In genomic region chr6:111872521-111873177, GRCh38 we compare ENCODE assay signal across 8 cellular contexts. TPM values are rescaled to one million over a fixed set of nuclear protein-coding genes. Genes with fewer than 3 reads are reported as not detected.
DNase-seq lines count a peak whose midpoint lies in the region; ATAC-seq and TF ChIP-seq lines count a peak whose summit lies in the region.

No MANE protein-coding gene starts in this region.

- H3K27ac ChIP-seq in HEK293 (ENCODE audit: extremely low read depth, low read depth, low read length): peak overlapping the region; percentile 93
- peak overlapping the region; percentile 81 to 84 for H3K27ac ChIP-seq in esophagus (ENCODE audit: low read depth in 2 of 2, low read length in 1 of 2)

- ATAC-seq in naive thymus-derived CD8-positive, alpha-beta T cell: peak; percentile 18 to 28
- ATAC-seq in stimulated activated naive CD8-positive, alpha-beta T cell treated with anti-CD3 and anti-CD28 coated beads, Interleukin-15, amount 100 ng/mL, for 72 hours: peak; percentile 50

- H3K9me3 Mint-ChIP-seq in naive thymus-derived CD8-positive, alpha-beta T cell: no peaks in the 10 kb centered on the region
- no peaks in the 10 kb centered on the region for H3K9me3 Mint-ChIP-seq in stimulated activated naive CD8-positive, alpha-beta T cell treated with anti-CD3 and anti-CD28 coated beads, Interleukin-15, amount 100 ng/mL, for 72 hours

- 1% methylated on average over 22 to 78 of the region's 78 CpGs for WGBS in esophagus, 2 donors

- POLR2A ChIA-PET in HEK293 (lab: Yijun Ruan, JAX): interaction anchor here (0.7 to 2.0 kb wide), 10 partner anchors 8 to 163 kb away, joined by 3 to 10 read pairs (median 4); no protein-coding TSS in a partner anchor
- POLR2A ChIA-PET in naive thymus-derived CD8-positive, alpha-beta T cell (lab: Charles Lee): interaction anchor here (0.9 to 1.8 kb wide), 16 partner anchors 29 to 171 kb away, joined by 3 to 22 read pairs (median 3); no protein-coding TSS in a partner anchor

- CTCF ChIA-PET in HEK293 (lab: Yijun Ruan, JAX): interaction anchor here (0.9 to 1.6 kb wide), 3 partner anchors 125 to 178 kb away, joined by 4 to 5 read pairs (median 4); no protein-coding TSS in a partner anchor

- peak; percentile 38; the same call in 1 of the 2 replicates for TF ChIP-seq CTCF in HEK293 (tag by site-specific recombination; IDR thresholded peaks at IDR 0.05)

- no peaks in the 10 kb centered on the region for H3K36me3 ChIP-seq in HEK293 (ENCODE audit: control insufficient read depth in 2 of 2, insufficient read depth in 1 of 2, low read length in 2 of 2)
- H3K36me3 ChIP-seq in esophagus (ENCODE audit: control insufficient read depth in 2 of 2, insufficient read depth in 2 of 2, low read length in 1 of 2): no peaks in the 10 kb centered on the region

- H3K4me1 ChIP-seq in HEK293 (ENCODE audit: control insufficient read depth, insufficient read depth, low read length): peaks cover 11% of the 10 kb centered on the region
- peaks cover 0 to 3% of the 10 kb centered on the region in 2 donors for H3K4me1 ChIP-seq in esophagus (ENCODE audit: control insufficient read depth in 2 of 2, insufficient read depth in 2 of 2, low read length in 1 of 2)

- H3K4me1 Mint-ChIP-seq in naive thymus-derived CD8-positive, alpha-beta T cell: peaks cover 38 to 63% (median 49%) of the 10 kb centered on the region in 4 donors
- peaks cover 37% of the 10 kb centered on the region for H3K4me1 Mint-ChIP-seq in stimulated activated naive CD8-positive, alpha-beta T cell treated with anti-CD3 and anti-CD28 coated beads, Interleukin-15, amount 100 ng/mL, for 72 hours

- H3K4me3 Mint-ChIP-seq in naive thymus-derived CD8-positive, alpha-beta T cell: peak overlapping the region; percentile 86 to 100 (median 97)
- peak overlapping the region; percentile 85 to 99 for H3K4me3 Mint-ChIP-seq in stimulated activated naive CD8-positive, alpha-beta T cell treated with anti-CD3 and anti-CD28 coated beads, Interleukin-15, amount 100 ng/mL, for 72 hours

- no peaks in the 10 kb centered on the region for H3K27me3 Mint-ChIP-seq in naive thymus-derived CD8-positive, alpha-beta T cell
- no peaks in the 10 kb centered on the region for H3K27me3 Mint-ChIP-seq in stimulated activated naive CD8-positive, alpha-beta T cell treated with anti-CD3 and anti-CD28 coated beads, Interleukin-15, amount 100 ng/mL, for 72 hours

- no peaks in the 10 kb centered on the region for H3K9me3 ChIP-seq in HEK293 (ENCODE audit: control insufficient read depth, insufficient read depth, low read depth, low read length)
- no peaks in the 10 kb centered on the region for H3K9me3 ChIP-seq in esophagus (ENCODE audit: control insufficient read depth in 2 of 2, insufficient read depth in 1 of 2, low read depth in 1 of 2, low read length in 1 of 2)

- H3K4me3 ChIP-seq in GM08714 (ENCODE audit: low read length) (peak overlapping the region; percentile 83), HEK293 (ENCODE audit: low read depth, low read length) (peak overlapping the region; percentile 83), esophagus (ENCODE audit: low read depth in 1 of 2, low read length in 2 of 2) (peak overlapping the region; percentile 59 to 67)

- DNase-seq in NCI-H146 treated with DMSO at 0.1 percent for 48 hours (lab: John Stamatoyannopoulos, UW; ENCODE audit: unreplicated experiment): peak; percentile 78
- DNase-seq in activated CD8-positive, alpha-beta memory T cell treated with anti-CD3 and anti-CD28 coated beads, Interleukin-2, amount 50 U/mL, for 48 hours: peak; percentile 81
- peak; percentile 43 to 76 (median 66) for DNase-seq in naive thymus-derived CD8-positive, alpha-beta T cell
- peak; percentile 80 to 81 for DNase-seq in stimulated activated naive CD8-positive, alpha-beta T cell treated with anti-CD3 and anti-CD28 coated beads, Interleukin-15, amount 100 ng/mL, for 72 hours
- DNase-seq in SKM-1 treated with dmso at 0.1 percent for 144 hours (lab: John Stamatoyannopoulos, UW; ENCODE audit: unreplicated experiment): no peak

- no peaks in the 10 kb centered on the region for H3K27me3 ChIP-seq in esophagus (ENCODE audit: control insufficient read depth in 1 of 2, insufficient read depth in 2 of 2, low read length in 2 of 2)

- peak overlapping the region; percentile 89 to 98 (median 96) for H3K27ac Mint-ChIP-seq in naive thymus-derived CD8-positive, alpha-beta T cell
- H3K27ac Mint-ChIP-seq in stimulated activated naive CD8-positive, alpha-beta T cell treated with anti-CD3 and anti-CD28 coated beads, Interleukin-15, amount 100 ng/mL, for 72 hours: peak overlapping the region; percentile 95 to 99

- peaks cover 0 to 4% (median 2%) of the 10 kb centered on the region in 3 donors for H3K36me3 Mint-ChIP-seq in naive thymus-derived CD8-positive, alpha-beta T cell

TF ChIP-seq in HEK293, 187 proteins besides CTCF, POLR2A, EP300 and RAD21 (continues in another document):
- TF ChIP-seq, protein P1, sequence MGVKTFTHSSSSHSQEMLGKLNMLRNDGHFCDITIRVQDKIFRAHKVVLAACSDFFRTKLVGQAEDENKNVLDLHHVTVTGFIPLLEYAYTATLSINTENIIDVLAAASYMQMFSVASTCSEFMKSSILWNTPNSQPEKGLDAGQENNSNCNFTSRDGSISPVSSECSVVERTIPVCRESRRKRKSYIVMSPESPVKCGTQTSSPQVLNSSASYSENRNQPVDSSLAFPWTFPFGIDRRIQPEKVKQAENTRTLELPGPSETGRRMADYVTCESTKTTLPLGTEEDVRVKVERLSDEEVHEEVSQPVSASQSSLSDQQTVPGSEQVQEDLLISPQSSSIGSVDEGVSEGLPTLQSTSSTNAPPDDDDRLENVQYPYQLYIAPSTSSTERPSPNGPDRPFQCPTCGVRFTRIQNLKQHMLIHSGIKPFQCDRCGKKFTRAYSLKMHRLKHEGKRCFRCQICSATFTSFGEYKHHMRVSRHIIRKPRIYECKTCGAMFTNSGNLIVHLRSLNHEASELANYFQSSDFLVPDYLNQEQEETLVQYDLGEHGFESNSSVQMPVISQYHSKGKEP (tag by site-specific recombination; IDR thresholded peaks at IDR 0.05): 0 out of 2 replicates have a peak, but pooled peaks have one; percentile 39
- TF ChIP-seq FEZF1 (tag by site-specific recombination; IDR thresholded peaks at IDR 0.05): peak; percentile 68; the same call in 1 of the 2 replicates
- no peak for TF ChIP-seq SALL2 (tag by site-specific recombination; IDR thresholded peaks at IDR 0.05; ENCODE audit: borderline replicate concordance)
- TF ChIP-seq ZNF24 (tag by site-specific recombination; IDR thresholded peaks at IDR 0.05): peak; percentile 71; the same call in 1 of the 2 replicates
- TF ChIP-seq ZNF302 (tag by site-specific recombination; IDR thresholded peaks at IDR 0.05; ENCODE audit: low read depth): no peak
- TF ChIP-seq ZBTB1 (tag by site-specific recombination; IDR thresholded peaks at IDR 0.05): 0 out of 2 replicates have a peak, but pooled peaks have one; percentile 22
- TF ChIP-seq HOXD13 (CRISPR knock-in tag; IDR thresholded peaks at IDR 0.05; ENCODE audit: borderline replicate concordance): no peak
- TF ChIP-seq ZNF416 (tag by site-specific recombination; IDR thresholded peaks at IDR 0.05): no peak
- no peak for TF ChIP-seq ZNF791 (tag by site-specific recombination; IDR thresholded peaks at IDR 0.05)
- TF ChIP-seq ZNF670 (tag by site-specific recombination; IDR thresholded peaks at IDR 0.05; ENCODE audit: low read depth): no peak
- TF ChIP-seq ZNF37A (tag by site-specific recombination; IDR thresholded peaks at IDR 0.05): no peak
- no peak for TF ChIP-seq ZNF585B (tag by site-specific recombination; IDR thresholded peaks at IDR 0.05)
- no peak for TF ChIP-seq ZNF140 (tag by site-specific recombination; IDR thresholded peaks at IDR 0.05)
- TF ChIP-seq ZEB2 (tag by site-specific recombination; IDR thresholded peaks at IDR 0.05): peak; percentile 82
- TF ChIP-seq REPIN1 (tag by site-specific recombination; IDR thresholded peaks at IDR 0.05; ENCODE audit: low read depth): no peak
- no peak for TF ChIP-seq SETDB1 (IDR thresholded peaks at IDR 0.05; ENCODE audit: insufficient read length, low read length)
- TF ChIP-seq ZNF239 (tag by site-specific recombination; IDR thresholded peaks at IDR 0.05): no peak
- no peak for TF ChIP-seq ZFP69B (tag by site-specific recombination; IDR thresholded peaks at IDR 0.05)
- no peak for TF ChIP-seq ZNF404 (tag by site-specific recombination; IDR thresholded peaks at IDR 0.05)
- TF ChIP-seq ZNF501 (tag by site-specific recombination; IDR thresholded peaks at IDR 0.05): peak; percentile 12; the same call in 1 of the 2 replicates
- peak; percentile 74 for TF ChIP-seq KLF10 (tag by site-specific recombination; IDR thresholded peaks at IDR 0.05)
- TF ChIP-seq ZNF776 (tag by site-specific recombination; IDR thresholded peaks at IDR 0.05; ENCODE audit: borderline replicate concordance): no peak
- peak; percentile 46; the same call in 1 of the 2 replicates for TF ChIP-seq ZXDB (tag by site-specific recombination; IDR thresholded peaks at IDR 0.05)
- TF ChIP-seq SP7 (tag by site-specific recombination; IDR thresholded peaks at IDR 0.05): peak; percentile 53; the same call in 1 of the 2 replicates

RNA-seq across cellular contexts. Expression of gene FYN, which starts 0.6 kb away (rescaled TPM):
- polyA plus RNA-seq in esophagus: 1 to 10 TPM; 6.7 to 8.4 TPM
- 100 to 1,000 TPM; 521 to 531 TPM for total RNA-seq in naive thymus-derived CD8-positive, alpha-beta T cell
- polyA plus RNA-seq in naive thymus-derived CD8-positive, alpha-beta T cell: 100 to 1,000 TPM; 159 to 317 (median 317) TPM

Comparison
In these comparisons a context has a peak if more than half of its experiments do, and no peak if none do; other contexts are left out.
1. RNA of gene FYN, which starts 0.6 kb away (polyA plus RNA-seq): 159 to 317 TPM in naive thymus-derived CD8-positive, alpha-beta T cell; 6.7 to 8.4 TPM in esophagus; every median in the first group is over 10 times any median in the second.
2. Peak in every context shown above with its lines, with median percentiles within 50 percentile points of each other: H3K4me3 ChIP-seq.